In genomic region chr7:13991791-13992620, GRCh38 we compare ENCODE assay signal across 8 cellular contexts. TPM values are rescaled to one million over a fixed set of nuclear protein-coding genes. Genes with fewer than 3 reads are reported as not detected.
DNase-seq lines count a peak whose midpoint lies in the region; ATAC-seq and TF ChIP-seq lines count a peak whose summit lies in the region.

No MANE protein-coding gene starts in this region.

- H3K4me3 ChIP-seq in HCT116 (replicated peaks in 1 of 2; ENCODE audit: low read depth in 1 of 2, low read length in 2 of 2) (no peak overlapping the region), ascending aorta (peak overlapping the region; percentile 79 to 94), iPS-18c (ENCODE audit: insufficient read depth, low read depth, low read length) (peak overlapping the region; percentile 43; the same call in 1 of the 2 replicates), subcutaneous abdominal adipose tissue (ENCODE audit: low read depth in 1 of 5, low read length in 5 of 5) (peak overlapping the region; percentile 78 to 95 (median 87))

- H4K20me1 ChIP-seq in HCT116 (ENCODE audit: insufficient read depth), result no peaks in the 10 kb centered on the region

- no peaks in the 10 kb centered on the region for H3K9me3 ChIP-seq in HCT116 (ENCODE audit: control insufficient read depth in 1 of 2, insufficient read depth in 1 of 2, low read depth in 1 of 2, low read length in 2 of 2)
- no peaks in the 10 kb centered on the region for H3K9me3 ChIP-seq in ascending aorta
- no peaks in the 10 kb centered on the region for H3K9me3 ChIP-seq in iPS-18c (ENCODE audit: control insufficient read depth, insufficient read depth, low read length)
- no peaks in the 10 kb centered on the region for H3K9me3 ChIP-seq in subcutaneous abdominal adipose tissue (ENCODE audit: control insufficient read depth in 5 of 5, low read length in 5 of 5)

- intact Hi-C loops in HCT116 (cut with micrococcal nuclease) (no loop called here), ascending aorta (cut with DNase I) (loop anchor here (2.0 kb wide), 1 partner anchor 1305 kb away; the partner anchor contains the start of gene ARL4A)

- POLR2A ChIA-PET in HCT116 (lab: Charles Lee), result interaction anchor here (0.9 kb wide), 1 partner anchor 13 kb away, joined by 4 read pairs; no protein-coding TSS in a partner anchor

- DNase-seq in HCT116 (ENCODE audit: low read depth, low spot score) (no peak), ascending aorta (ENCODE audit: low spot score in 2 of 2) (no peak), omental fat pad (ENCODE audit: low spot score) (no peak)
- no peak for DNase-seq in activated naive CD4-positive, alpha-beta T cell (lab: John Stamatoyannopoulos, UW)

- ATAC-seq in HCT116 (no peak), omental fat pad (ENCODE audit: low FRiP score) (no peak), HG02938 (IDR thresholded peaks at IDR 0.05; ENCODE audit: unreplicated experiment) (no peak), GM18519 (IDR thresholded peaks at IDR 0.05; ENCODE audit: low FRiP score, unreplicated experiment) (no peak)

- RAD21 ChIA-PET in HCT116 (lab: Charles Lee; ENCODE audit: low non-redundant PET in 1 of 2, low total read pairs in 2 of 2, uncharacterized antibody in 2 of 2, unreplicated experiment in 2 of 2), result no interaction called here

- H3K27ac ChIP-seq in HCT116 (ENCODE audit: low read depth, low read length) (peak overlapping the region; percentile 68), ascending aorta (peak overlapping the region; percentile 91 to 93), subcutaneous abdominal adipose tissue (ENCODE audit: low read depth, low read length) (peak overlapping the region; percentile 90)

- H3K36me3 ChIP-seq in HCT116 (ENCODE audit: control insufficient read depth in 1 of 2, insufficient read depth in 2 of 2, low read length in 2 of 2) (no peaks in the 10 kb centered on the region), ascending aorta (no peaks in the 10 kb centered on the region), subcutaneous abdominal adipose tissue (ENCODE audit: control insufficient read depth in 5 of 5, insufficient read depth in 5 of 5, low read length in 5 of 5) (no peaks in the 10 kb centered on the region)

- H3K9me2 ChIP-seq in HCT116 (ENCODE audit: insufficient read depth), result no peaks in the 10 kb centered on the region; the same call in 1 of the 2 replicates

- TF ChIP-seq RAD21 in HCT116 (IDR thresholded peaks at IDR 0.05; ENCODE audit: low read depth), result no peak

- peak overlapping the region; percentile 78 for H3K4me2 ChIP-seq in HCT116 (ENCODE audit: low read length)

- TSS peak; percentile 92 for BruUV-seq in HCT116 (replicated peaks; lab: Mats Ljungman, UMichigan)

- peak overlapping the region; percentile 78 for H2AFZ ChIP-seq in HCT116 (ENCODE audit: low read depth, low read length, poor library complexity, severe bottlenecking)

- H3K9ac ChIP-seq in HCT116 (ENCODE audit: low read length) (no peak overlapping the region), subcutaneous abdominal adipose tissue (ENCODE audit: low read length in 5 of 5) (peak overlapping the region in 4 of 5 donors; percentile 35 to 79 (median 60))

- TF ChIP-seq POLR2A in HCT116 (IDR thresholded peaks at IDR 0.05; ENCODE audit: borderline replicate concordance, extremely low read depth, insufficient read depth, insufficient read length), result no peak

- H3K79me2 ChIP-seq in HCT116 (ENCODE audit: insufficient read depth, low read length), result no peaks in the 10 kb centered on the region

- H3K4me1 ChIP-seq in HCT116 (ENCODE audit: control insufficient read depth in 1 of 2, insufficient read depth in 2 of 2, low read length in 2 of 2), result peaks cover 9 to 13% of the 10 kb centered on the region in 2 experiments; a peak in 3 of 4 replicates
- peaks cover 0 to 6% of the 10 kb centered on the region in 2 donors for H3K4me1 ChIP-seq in ascending aorta
- peaks cover 3 to 36% (median 29%) of the 10 kb centered on the region in 5 donors for H3K4me1 ChIP-seq in subcutaneous abdominal adipose tissue (ENCODE audit: control insufficient read depth in 5 of 5, insufficient read depth in 5 of 5, low read length in 5 of 5)

- TF ChIP-seq CTCF in HCT116 (IDR thresholded peaks at IDR 0.05 in 2 of 3, conservative IDR thresholded peaks at IDR 0.05 in 1 of 3; ENCODE audit: borderline replicate concordance in 1 of 3, insufficient read depth in 1 of 3, low read depth in 2 of 3, low read length in 2 of 3) (no peak), ascending aorta (IDR thresholded peaks at IDR 0.05) (no peak), omental fat pad (IDR thresholded peaks at IDR 0.05) (no peak)

- CTCF ChIA-PET in HCT116 (lab: Charles Lee), result interaction anchor here (1.0 kb wide), 1 partner anchor 11 kb away, joined by 3 read pairs; no protein-coding TSS in a partner anchor

- H3K27me3 ChIP-seq in HCT116 (ENCODE audit: insufficient read depth, low read length) (no peaks in the 10 kb centered on the region), ascending aorta (no peaks in the 10 kb centered on the region), subcutaneous abdominal adipose tissue (ENCODE audit: control insufficient read depth in 5 of 5, insufficient read depth in 4 of 5, low read length in 5 of 5) (peaks cover 0 to 6% (median 0%) of the 10 kb centered on the region in 5 donors)

TF ChIP-seq in HCT116, 20 proteins besides CTCF, POLR2A, EP300 and RAD21:
- TF ChIP-seq ZNF274 (IDR thresholded peaks at IDR 0.05; ENCODE audit: low read depth, low read length), result no peak
- TF ChIP-seq TCF7L2 (IDR thresholded peaks at IDR 0.05; ENCODE audit: borderline replicate concordance, extremely low read depth, insufficient read depth, insufficient read length), result no peak
- TF ChIP-seq ZBTB33 (IDR thresholded peaks at IDR 0.05; ENCODE audit: extremely low read depth, insufficient replicate concordance, low read length), result no peak
- no peak for TF ChIP-seq REST (IDR thresholded peaks at IDR 0.05; ENCODE audit: low read depth)
- no peak for TF ChIP-seq SP1 (IDR thresholded peaks at IDR 0.05; ENCODE audit: low read depth)
- no peak for TF ChIP-seq POLR2AphosphoS5 (IDR thresholded peaks at IDR 0.05; ENCODE audit: low read depth, low read length)
- no peak for TF ChIP-seq EZH2 (IDR thresholded peaks at IDR 0.05)
- no peak for TF ChIP-seq CEBPB (IDR thresholded peaks at IDR 0.05; ENCODE audit: low read depth)
- TF ChIP-seq ZFX (IDR thresholded peaks at IDR 0.05), result no peak
- no peak for TF ChIP-seq SIN3A (IDR thresholded peaks at IDR 0.05; ENCODE audit: low read depth)
- no peak for TF ChIP-seq MAX (IDR thresholded peaks at IDR 0.05)
- TF ChIP-seq YY1 (IDR thresholded peaks at IDR 0.05; ENCODE audit: extremely low read depth, insufficient replicate concordance, low read depth, low read length), result no peak
- no peak for TF ChIP-seq FOSL1 (IDR thresholded peaks at IDR 0.05; ENCODE audit: low read depth)
- no peak for TF ChIP-seq JUND (IDR thresholded peaks at IDR 0.05)
- no peak for TF ChIP-seq SRF (IDR thresholded peaks at IDR 0.05; ENCODE audit: low read depth)
- TF ChIP-seq CBX3 (IDR thresholded peaks at IDR 0.05; ENCODE audit: low read depth), result no peak

RNA-seq across cellular contexts. Expression of gene ETV1, which starts 2.5 kb away (rescaled TPM):
- total RNA-seq in HCT116 (2021; ENCODE audit: unreplicated experiment), result 23.3 TPM
- polyA plus RNA-seq in HCT116 (2012), result 4.3 and 6.8 TPM in 2 replicates
- 5.3 TPM for total RNA-seq in ascending aorta
- total RNA-seq in omental fat pad, result 1 to 10 TPM; 1.3 to 8.8 (median 4.6) TPM

Comparison
In these comparisons a context has a peak if more than half of its experiments do, and no peak if none do; other contexts are left out.
1. H3K4me3 ChIP-seq: peak in ascending aorta (2 of 2), iPS-18c (single experiment) and subcutaneous abdominal adipose tissue (5 of 5); none in HCT116 (0 of 2).
2. Peak in every context shown above with its lines, with median percentiles within 50 percentile points of each other: H3K27ac ChIP-seq.